ENCODE assay signal across 10 cellular contexts in genomic region chr2:1741851-1742250, GRCh38. TPM values are rescaled to one million over a fixed set of nuclear protein-coding genes. Genes with fewer than 3 reads are reported as not detected.
DNase-seq lines count a peak whose midpoint lies in the region; TF ChIP-seq lines count a peak whose summit lies in the region.
"Had no signal": no experiment of that assay in that cellular context is flagged by ENCODE, and none has a peak within 500 bp of the region (broad histone marks: within the 10 kb centered on the region; RNA-seq: fewer than 3 reads in every experiment).

No MANE protein-coding gene starts in this region.

- H3K4me1 ChIP-seq in HUES48 (ENCODE audit: control insufficient read depth, insufficient read depth, low read length) (peaks cover 25% of the 10 kb centered on the region), adipocyte (ENCODE audit: control insufficient read depth, insufficient read depth, low read length) (peaks cover 58% of the 10 kb centered on the region), iPS-18a (ENCODE audit: control insufficient read depth, low read depth, low read length) (peaks cover 13% of the 10 kb centered on the region), skeletal muscle satellite cell (ENCODE audit: control insufficient read depth, insufficient read depth, low read length) (peaks cover 65% of the 10 kb centered on the region), HAP-1 (no peaks in the 10 kb centered on the region)

- H3K9ac ChIP-seq in HUES48 (ENCODE audit: low read depth, low read length): no peak overlapping the region
- peak overlapping the region; percentile 91 for H3K9ac ChIP-seq in adipocyte (ENCODE audit: low read length)
- no peak overlapping the region for H3K9ac ChIP-seq in iPS-18a (ENCODE audit: low read length)
- H3K9ac ChIP-seq in skeletal muscle satellite cell (ENCODE audit: low read depth, low read length): peak overlapping the region; percentile 89

- H3K4me2 ChIP-seq in skeletal muscle satellite cell (ENCODE audit: low read length): peak overlapping the region; percentile 82

- H3K9me3 ChIP-seq in HUES48 (ENCODE audit: control insufficient read depth, insufficient read depth, low read length) (no peaks in the 10 kb centered on the region), adipocyte (ENCODE audit: control insufficient read depth, low read length) (no peaks in the 10 kb centered on the region), iPS-18a (ENCODE audit: control insufficient read depth, low read depth, low read length) (no peaks in the 10 kb centered on the region), skeletal muscle satellite cell (replicated peaks; ENCODE audit: low read length) (no peaks in the 10 kb centered on the region), HAP-1 (no peaks in the 10 kb centered on the region), WERI-Rb-1 (ENCODE audit: severe bottlenecking) (no peaks in the 10 kb centered on the region)

- DNase-seq in adipocyte (ENCODE audit: low read depth) (no peak), NCI-H2029 treated with DMSO at 0.1 percent for 48 hours (lab: John Stamatoyannopoulos, UW) (no peak), DMS53 treated with DMSO at 0.1 percent for 48 hours (lab: John Stamatoyannopoulos, UW; ENCODE audit: unreplicated experiment) (no peak), HAP-1 (ENCODE audit: low spot score in 2 of 2) (no peak), WERI-Rb-1 (no peak)
- DNase-seq: hypothalamus, NCI-H2081 had no signal

- TF ChIP-seq CTCF in WERI-Rb-1 (IDR thresholded peaks at IDR 0.05; ENCODE audit: low read depth, low read length): no peak

- no peaks in the 10 kb centered on the region for H3K36me3 ChIP-seq in HUES48 (ENCODE audit: control insufficient read depth, insufficient read depth, low read length)
- peaks cover 3% of the 10 kb centered on the region for H3K36me3 ChIP-seq in adipocyte (ENCODE audit: control insufficient read depth, insufficient read depth, low read length, severe bottlenecking)
- no peaks in the 10 kb centered on the region for H3K36me3 ChIP-seq in iPS-18a (ENCODE audit: control insufficient read depth, low read depth, low read length)
- peaks cover 10% of the 10 kb centered on the region for H3K36me3 ChIP-seq in skeletal muscle satellite cell (ENCODE audit: insufficient read depth, low read length)
- H3K36me3 ChIP-seq in HAP-1 (replicated peaks): no peaks in the 10 kb centered on the region
- peaks cover 3% of the 10 kb centered on the region for H3K36me3 ChIP-seq in WERI-Rb-1

- peaks cover 19% of the 10 kb centered on the region for H3K27me3 ChIP-seq in HUES48 (ENCODE audit: control insufficient read depth, insufficient read depth, low read length)
- no peaks in the 10 kb centered on the region for H3K27me3 ChIP-seq in adipocyte (replicated peaks; ENCODE audit: control insufficient read depth, insufficient read depth, low read length)
- H3K27me3 ChIP-seq in iPS-18a (ENCODE audit: control insufficient read depth, insufficient read depth, low read length): peaks cover 28% of the 10 kb centered on the region
- no peaks in the 10 kb centered on the region for H3K27me3 ChIP-seq in skeletal muscle satellite cell (ENCODE audit: control insufficient read depth, insufficient read depth, low read length)
- H3K27me3 ChIP-seq in HAP-1 (ENCODE audit: low read depth): no peaks in the 10 kb centered on the region
- H3K27me3 ChIP-seq in WERI-Rb-1 (ENCODE audit: insufficient read depth, low read depth, severe bottlenecking): peaks cover 3% of the 10 kb centered on the region

- H3K27ac ChIP-seq in HUES48 (ENCODE audit: low read depth, low read length): no peak overlapping the region
- H3K27ac ChIP-seq in iPS-18a (ENCODE audit: low read length): no peak overlapping the region
- H3K27ac ChIP-seq in WERI-Rb-1: no peak overlapping the region

- H3K4me3 ChIP-seq in HUES48 (ENCODE audit: low read depth, low read length) (peak overlapping the region; percentile 91; the same call in 1 of the 2 replicates), adipocyte (ENCODE audit: low read length) (peak overlapping the region; percentile 87), iPS-18a (ENCODE audit: low read length) (peak overlapping the region; percentile 86), skeletal muscle satellite cell (ENCODE audit: low read length) (peak overlapping the region; percentile 81), HAP-1 (no peak overlapping the region), WERI-Rb-1 (ENCODE audit: low read depth, low read length) (no peak overlapping the region)

- in situ Hi-C loops in HAP-1 (cut with MboI; ENCODE audit: low sequenced_read_pairs): no loop called here

RNA-seq across cellular contexts. Expression of gene PXDN, which starts 2.5 kb away (rescaled TPM):
- total RNA-seq in skeletal muscle satellite cell (2012; rRNA removed): 159 and 194 TPM in 2 replicates

Comparison
In these comparisons a context has a peak if more than half of its experiments do, and no peak if none do; other contexts are left out.
1. H3K4me3 ChIP-seq: peak in HUES48 (single experiment), adipocyte (single experiment), iPS-18a (single experiment) and skeletal muscle satellite cell (single experiment); none in HAP-1 (single experiment) and WERI-Rb-1 (single experiment).
2. H3K9ac ChIP-seq: peak in adipocyte (single experiment) and skeletal muscle satellite cell (single experiment); none in HUES48 (single experiment) and iPS-18a (single experiment).